ENCODE assay signal across 11 cellular contexts in genomic region chr9:14097215-14097614, GRCh38.
DNase-seq lines count a peak whose midpoint lies in the region; ATAC-seq and TF ChIP-seq lines count a peak whose summit lies in the region.
"Had no signal": no experiment of that assay in that cellular context is flagged by ENCODE, and none has a peak within 500 bp of the region (broad histone marks: within the 10 kb centered on the region; RNA-seq: fewer than 3 reads in every experiment).

No MANE protein-coding gene starts in this region.

- no peak for TF ChIP-seq EP300 in esophagus muscularis mucosa (IDR thresholded peaks at IDR 0.05)

- 12% methylated on average over 4 of the region's 4 CpGs for WGBS in esophagus muscularis mucosa

- TF ChIP-seq POLR2A in esophagus muscularis mucosa (IDR thresholded peaks at IDR 0.05; ENCODE audit: low read depth): no peak

- no peak for TF ChIP-seq CTCF in esophagus muscularis mucosa (IDR thresholded peaks at IDR 0.05)

- H3K4me1 ChIP-seq in esophagus muscularis mucosa: peaks cover 30 to 47% (median 44%) of the 10 kb centered on the region in 4 donors
- peaks cover 6 to 10% of the 10 kb centered on the region in 2 donors for H3K4me1 ChIP-seq in muscle layer of duodenum (ENCODE audit: control insufficient read depth in 1 of 2, insufficient read depth in 2 of 2, low read length in 2 of 2)

- intact Hi-C loops in Right ventricle myocardium inferior (cut with DNase I): loop anchor here (2.0 to 10.0 kb wide), 8 partner anchors 70 to 652 kb away; partner anchors contain the start of gene NFIB
- intact Hi-C loops in cardiac septum (cut with DNase I): loop anchor here (2.0 kb wide), 2 partner anchors 226 to 254 kb away; no protein-coding TSS in a partner anchor
- intact Hi-C loops in esophagus muscularis mucosa (cut with DNase I): loop anchor here (5.0 to 10.0 kb wide), 3 partner anchors 65 to 672 kb away; no protein-coding TSS in a partner anchor

- H3K36me3 ChIP-seq in esophagus muscularis mucosa: no peaks in the 10 kb centered on the region
- H3K36me3 ChIP-seq in muscle layer of duodenum (ENCODE audit: control insufficient read depth in 1 of 2, insufficient read depth in 2 of 2, low read length in 2 of 2): peaks cover 0 to 4% of the 10 kb centered on the region in 2 donors

- peak; percentile 77 for ATAC-seq in Right ventricle myocardium inferior
- no peak for ATAC-seq in GM21528 (IDR thresholded peaks at IDR 0.05; ENCODE audit: low FRiP score, unreplicated experiment)

- no peaks in the 10 kb centered on the region for H3K9me3 ChIP-seq in esophagus muscularis mucosa
- H3K9me3 ChIP-seq in muscle layer of duodenum (ENCODE audit: control insufficient read depth in 1 of 2, low read length in 2 of 2): no peaks in the 10 kb centered on the region

- H3K27ac ChIP-seq in esophagus muscularis mucosa (replicated peaks in 1 of 4): peak overlapping the region; percentile 58 to 79 (median 74)
- H3K27ac ChIP-seq in muscle layer of duodenum (ENCODE audit: low read length): peak overlapping the region; percentile 20

- DNase-seq in Right ventricle myocardium inferior (ENCODE audit: missing footprints) (no peak), cardiac septum (ENCODE audit: low spot score) (no peak), esophagus muscularis mucosa (ENCODE audit: extremely low spot score) (no peak), NK-92 (lab: John Stamatoyannopoulos, UW; ENCODE audit: unreplicated experiment) (no peak)
- DNase-seq in stimulated activated CD4-positive, alpha-beta T cell treated with anti-CD3 and anti-CD28 coated beads, Interleukin-4, amount 100 ng/mL, for 1 hour: no peak
- no peak for DNase-seq in stimulated activated naive CD4-positive, alpha-beta T cell (lab: John Stamatoyannopoulos, UW)
- DNase-seq: activated gamma-delta T cell, head of caudate nucleus, NCI-H1417 treated with DMSO at 0.1 percent for 48 hours had no signal

- no peaks in the 10 kb centered on the region for H3K27me3 ChIP-seq in esophagus muscularis mucosa
- H3K27me3 ChIP-seq in muscle layer of duodenum (ENCODE audit: low read depth, low read length): no peaks in the 10 kb centered on the region

- H3K4me3 ChIP-seq in esophagus muscularis mucosa (peak overlapping the region in 2 of 4 donors; percentile 26 to 40), muscle layer of duodenum (ENCODE audit: low read depth in 1 of 2, low read length in 2 of 2) (no peak overlapping the region)
